Comparison of ENCODE assay signal across 2 cellular contexts in the genomic region with DNA sequence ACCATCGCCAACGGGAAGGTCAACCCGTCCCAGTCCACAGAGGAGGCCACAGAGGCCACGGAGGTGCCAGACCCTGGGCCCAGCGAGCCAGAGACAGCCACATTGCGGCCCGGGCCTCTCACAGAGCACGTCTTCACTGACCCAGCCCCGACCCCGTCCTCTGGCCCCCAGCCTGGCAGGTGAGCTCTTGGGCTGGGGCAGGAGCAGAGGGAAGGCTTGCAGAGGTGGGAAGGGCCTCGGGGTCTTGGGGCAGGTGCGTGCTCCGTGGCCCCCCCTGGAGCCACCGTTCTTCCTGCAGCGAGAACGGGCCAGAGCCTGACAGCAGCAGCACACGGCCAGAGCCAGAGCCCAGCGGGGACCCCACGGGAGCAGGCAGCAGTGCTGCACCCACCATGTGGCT.
TF ChIP-seq lines count a peak whose summit lies in the region.

No MANE protein-coding gene starts in this region.

TF ChIP-seq in HepG2, 621 proteins besides CTCF, POLR2A, EP300 and RAD21:
- TF ChIP-seq, protein P1, sequence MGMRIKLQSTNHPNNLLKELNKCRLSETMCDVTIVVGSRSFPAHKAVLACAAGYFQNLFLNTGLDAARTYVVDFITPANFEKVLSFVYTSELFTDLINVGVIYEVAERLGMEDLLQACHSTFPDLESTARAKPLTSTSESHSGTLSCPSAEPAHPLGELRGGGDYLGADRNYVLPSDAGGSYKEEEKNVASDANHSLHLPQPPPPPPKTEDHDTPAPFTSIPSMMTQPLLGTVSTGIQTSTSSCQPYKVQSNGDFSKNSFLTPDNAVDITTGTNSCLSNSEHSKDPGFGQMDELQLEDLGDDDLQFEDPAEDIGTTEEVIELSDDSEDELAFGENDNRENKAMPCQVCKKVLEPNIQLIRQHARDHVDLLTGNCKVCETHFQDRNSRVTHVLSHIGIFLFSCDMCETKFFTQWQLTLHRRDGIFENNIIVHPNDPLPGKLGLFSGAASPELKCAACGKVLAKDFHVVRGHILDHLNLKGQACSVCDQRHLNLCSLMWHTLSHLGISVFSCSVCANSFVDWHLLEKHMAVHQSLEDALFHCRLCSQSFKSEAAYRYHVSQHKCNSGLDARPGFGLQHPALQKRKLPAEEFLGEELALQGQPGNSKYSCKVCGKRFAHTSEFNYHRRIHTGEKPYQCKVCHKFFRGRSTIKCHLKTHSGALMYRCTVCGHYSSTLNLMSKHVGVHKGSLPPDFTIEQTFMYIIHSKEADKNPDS (CRISPR knock-in tag; IDR thresholded peaks at IDR 0.05): no peak
- TF ChIP-seq AGO2 (optimal IDR thresholded peaks at IDR 0.05; ENCODE audit: low read depth, low read length): peak; percentile 16

TF ChIP-seq in endothelial cell of umbilical vein, 7 proteins besides CTCF, POLR2A, EP300 and RAD21:
- TF ChIP-seq JUN (IDR thresholded peaks at IDR 0.05; ENCODE audit: borderline replicate concordance, insufficient read depth, insufficient read length, low read depth) (no peak), FOS (IDR thresholded peaks at IDR 0.05; ENCODE audit: borderline replicate concordance, insufficient read depth, low read length) (no peak)
- TF ChIP-seq, protein P2, sequence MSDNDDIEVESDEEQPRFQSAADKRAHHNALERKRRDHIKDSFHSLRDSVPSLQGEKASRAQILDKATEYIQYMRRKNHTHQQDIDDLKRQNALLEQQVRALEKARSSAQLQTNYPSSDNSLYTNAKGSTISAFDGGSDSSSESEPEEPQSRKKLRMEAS (IDR thresholded peaks at IDR 0.05; ENCODE audit: insufficient read depth, insufficient read length): no peak
